Comparison of ENCODE assay signal across 8 cellular contexts in the genomic region with DNA sequence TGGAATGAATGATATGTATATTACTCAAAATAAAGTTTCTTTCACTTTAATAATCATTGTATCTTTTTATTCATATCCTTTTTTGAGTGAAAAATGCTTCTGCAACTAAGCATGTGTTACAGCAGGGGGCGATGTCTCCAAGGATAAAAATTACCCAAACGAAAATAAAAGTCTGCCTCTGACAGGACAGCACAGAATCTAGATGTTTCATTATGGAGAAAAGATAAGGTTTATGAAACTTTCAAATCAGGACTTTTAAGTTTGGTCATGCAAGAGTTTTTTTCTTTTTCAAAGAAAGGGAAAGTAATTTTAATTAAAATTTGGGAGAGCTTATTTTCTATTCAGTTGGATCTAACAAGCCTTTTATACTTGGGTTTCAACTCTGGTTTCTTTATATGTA. TPM values are rescaled to one million over a fixed set of nuclear protein-coding genes. Genes with fewer than 3 reads are reported as not detected.
DNase-seq lines count a peak whose midpoint lies in the region; ATAC-seq and TF ChIP-seq lines count a peak whose summit lies in the region.

No MANE protein-coding gene starts in this region.

- H3K4me2 ChIP-seq in DND-41 (ENCODE audit: insufficient read depth, low read length) = no peak overlapping the region

- in situ Hi-C loops in brain microvascular endothelial cell (cut with HindIII; ENCODE audit: low pct_ligation_motif_present, low sequenced_read_pairs) = loop anchor here (25.0 kb wide), 1 partner anchor 329 kb away; no protein-coding TSS in a partner anchor

- H2AFZ ChIP-seq in DND-41 (ENCODE audit: low read depth, low read length) = no peak overlapping the region

- peaks cover 11% of the 10 kb centered on the region for H3K27me3 ChIP-seq in DND-41 (ENCODE audit: insufficient read depth, low read length, poor library complexity)
- no peaks in the 10 kb centered on the region for H3K27me3 ChIP-seq in brain microvascular endothelial cell (replicated peaks)
- no peaks in the 10 kb centered on the region for H3K27me3 ChIP-seq in kidney epithelial cell (ENCODE audit: control insufficient read depth, insufficient read depth, low read length)

- ATAC-seq in DND-41 (ENCODE audit: insufficient read depth, low read depth) (peak; percentile 58; the same call in 2 of the 3 replicates), HG02852 (IDR thresholded peaks at IDR 0.05; ENCODE audit: unreplicated experiment) (peak; percentile 45)

- H3K9ac ChIP-seq in DND-41 (ENCODE audit: low read depth, low read length) = no peak overlapping the region

- H3K4me3 ChIP-seq in DND-41 (ENCODE audit: low read depth in 1 of 2, low read length in 2 of 2) = no peak overlapping the region
- no peak overlapping the region for H3K4me3 ChIP-seq in brain microvascular endothelial cell (ENCODE audit: low read depth, low read length)
- no peak overlapping the region for H3K4me3 ChIP-seq in kidney epithelial cell (ENCODE audit: low read depth, low read length)

- H3K9me3 ChIP-seq in DND-41 (ENCODE audit: insufficient read depth, low read length, severe bottlenecking) = no peaks in the 10 kb centered on the region

- peak; percentile 56 for DNase-seq in A172 (ENCODE audit: low spot score)
- DNase-seq in DND-41 = peak; percentile 34
- DNase-seq in OCI-M1 (lab: John Stamatoyannopoulos, UW) = peak; percentile 68
- peak; percentile 40 for DNase-seq in brain microvascular endothelial cell
- no peak for DNase-seq in kidney epithelial cell (ENCODE audit: low read depth)
- peak; percentile 88 for DNase-seq in superior temporal gyrus (ENCODE audit: extremely low spot score)
- no peak for DNase-seq in NCI-H2107 treated with DMSO at 0.1 percent for 48 hours (lab: John Stamatoyannopoulos, UW; ENCODE audit: unreplicated experiment)

- no peaks in the 10 kb centered on the region for H4K20me1 ChIP-seq in DND-41 (ENCODE audit: insufficient read depth, low read length)

- H3K36me3 ChIP-seq in DND-41 (ENCODE audit: insufficient read depth, low read length) (no peaks in the 10 kb centered on the region), brain microvascular endothelial cell (replicated peaks) (peaks cover 24% of the 10 kb centered on the region), kidney epithelial cell (ENCODE audit: control insufficient read depth, insufficient read depth, low read length) (no peaks in the 10 kb centered on the region)

- H3K79me2 ChIP-seq in DND-41 (ENCODE audit: insufficient read depth, low read length) = no peaks in the 10 kb centered on the region

- H3K4me1 ChIP-seq in DND-41 (ENCODE audit: insufficient read depth, low read length) = peaks cover 3% of the 10 kb centered on the region

- no peak overlapping the region for H3K27ac ChIP-seq in DND-41 (ENCODE audit: low read length)
- peak overlapping the region; percentile 18 for H3K27ac ChIP-seq in brain microvascular endothelial cell

- TF ChIP-seq CTCF in DND-41 (IDR thresholded peaks at IDR 0.05; ENCODE audit: borderline replicate concordance, extremely low read depth, low read length, poor library complexity, severe bottlenecking) (peak; percentile 85), brain microvascular endothelial cell (IDR thresholded peaks at IDR 0.05; ENCODE audit: low read depth, low read length, missing control alignments) (peak; percentile 68), kidney epithelial cell (IDR thresholded peaks at IDR 0.05; ENCODE audit: insufficient read depth, low read length, poor library complexity, severe bottlenecking) (peak; percentile 66)

RNA-seq across cellular contexts. Expression of a gene that starts 48.4 kb away (rescaled TPM):
- 0.96 and 1.8 TPM in 2 replicates for total RNA-seq in A172 (2014; rRNA removed; shearing (Covaris generic))
- total RNA-seq in kidney epithelial cell = 269 and 282 TPM in 2 replicates

Comparison
In these comparisons a context has a peak if more than half of its experiments do, and no peak if none do; other contexts are left out.
1. DNase-seq: peak in A172 (single experiment), DND-41 (single experiment), OCI-M1 (single experiment), brain microvascular endothelial cell (single experiment) and superior temporal gyrus (single experiment); none in kidney epithelial cell (single experiment) and NCI-H2107 treated with DMSO at 0.1 percent for 48 hours (single experiment).
2. RNA of a gene that starts 48.4 kb away (total RNA-seq): 269 to 282 TPM in kidney epithelial cell; 0.96 to 1.8 TPM in A172; every median in the first group is over 10 times any median in the second.
3. Peak in every context shown above with its lines, with median percentiles within 50 percentile points of each other: CTCF ChIP-seq.